In genomic region chr19:13208131-13208963, GRCh38 we compare ENCODE assay signal across 3 cellular contexts.
TF ChIP-seq lines count a peak whose summit lies in the region.

No MANE protein-coding gene starts in this region.

TF ChIP-seq in GM12891, 5 proteins besides CTCF, POLR2A, EP300 and RAD21:
- TF ChIP-seq TAF1 (IDR thresholded peaks at IDR 0.05; ENCODE audit: low read depth, low read length), result no peak; the same call in 1 of the 2 replicates
- TF ChIP-seq PAX5 (IDR thresholded peaks at IDR 0.05; ENCODE audit: insufficient read depth, low read length, severe bottlenecking), result no peak
- no peak for TF ChIP-seq POU2F2 (IDR thresholded peaks at IDR 0.05; ENCODE audit: low read depth, low read length)
- peak; percentile 66 for TF ChIP-seq SPI1 (IDR thresholded peaks at IDR 0.05; ENCODE audit: low read depth, low read length)
- TF ChIP-seq POLR2AphosphoS5 (IDR thresholded peaks at IDR 0.05; ENCODE audit: low read depth, low read length), result no peak

TF ChIP-seq in GM12878, 131 proteins besides CTCF, POLR2A, EP300 and RAD21 (continues in another document):
- TF ChIP-seq USF2 (IDR thresholded peaks at IDR 0.05; ENCODE audit: borderline replicate concordance, low read depth, low read length), result no peak
- TF ChIP-seq LARP7 (IDR thresholded peaks at IDR 0.05), result no peak
- TF ChIP-seq ZNF687 (IDR thresholded peaks at IDR 0.05), result 0 out of 2 replicates have a peak, but pooled peaks have one; percentile 24
- TF ChIP-seq HDGF (IDR thresholded peaks at IDR 0.05), result peak; percentile 79
- TF ChIP-seq NR2F1 (conservative IDR thresholded peaks at IDR 0.05), result peak; percentile 66; the same call in 1 of the 2 replicates
- no peak for TF ChIP-seq CBX5 (IDR thresholded peaks at IDR 0.05; ENCODE audit: low read depth)
- peak; percentile 54; the same call in 1 of the 2 replicates for TF ChIP-seq TCF12 (IDR thresholded peaks at IDR 0.05; ENCODE audit: low read depth, low read length)
- peak; percentile 95 for TF ChIP-seq NBN (IDR thresholded peaks at IDR 0.05)
- TF ChIP-seq EGR1 (IDR thresholded peaks at IDR 0.05; ENCODE audit: borderline replicate concordance in 1 of 2, low read depth in 2 of 2, low read length in 2 of 2), result peak in 1 of 2 experiments; percentile 20; a peak in 1 of 3 replicates
- TF ChIP-seq BCL11A (IDR thresholded peaks at IDR 0.05; ENCODE audit: low read depth, low read length), result no peak; the same call in 1 of the 2 replicates
- TF ChIP-seq BMI1 (IDR thresholded peaks at IDR 0.05; ENCODE audit: borderline replicate concordance), result no peak
- TF ChIP-seq MXI1 (IDR thresholded peaks at IDR 0.05; ENCODE audit: low read depth, low read length), result peak; percentile 60; the same call in 1 of the 2 replicates
- TF ChIP-seq PKNOX1 (IDR thresholded peaks at IDR 0.05), result peak; percentile 53
- TF ChIP-seq TCF3 (IDR thresholded peaks at IDR 0.05; ENCODE audit: borderline replicate concordance, insufficient read depth, low read depth, low read length), result no peak
- peak; percentile 80 for TF ChIP-seq MEF2B (IDR thresholded peaks at IDR 0.05; ENCODE audit: partially characterized antibody, poor library complexity, severe bottlenecking)
- no peak for TF ChIP-seq NR2C2 (IDR thresholded peaks at IDR 0.05; ENCODE audit: borderline replicate concordance, control insufficient read depth, insufficient read length, low read depth)
- TF ChIP-seq JUNB (IDR thresholded peaks at IDR 0.05), result peak; percentile 48; the same call in 1 of the 2 replicates
- peak; percentile 74 for TF ChIP-seq MLLT1 (IDR thresholded peaks at IDR 0.05)
- peak; percentile 87 for TF ChIP-seq ATF7 (IDR thresholded peaks at IDR 0.05; ENCODE audit: low read depth)
- peak in 1 of 2 experiments; percentile 22; a peak in 1 of 4 replicates for TF ChIP-seq BHLHE40 (IDR thresholded peaks at IDR 0.05; ENCODE audit: borderline replicate concordance in 1 of 2, low read depth in 2 of 2, low read length in 1 of 2)

TF ChIP-seq in HepG2, 621 proteins besides CTCF, POLR2A, EP300 and RAD21:
- TF ChIP-seq ZNF263 (CRISPR knock-in tag; IDR thresholded peaks at IDR 0.05) (peak; percentile 67), RNF219 (CRISPR knock-in tag; IDR thresholded peaks at IDR 0.05) (no peak)
